Comparison of ENCODE assay signal across 24 cellular contexts in the genomic region with DNA sequence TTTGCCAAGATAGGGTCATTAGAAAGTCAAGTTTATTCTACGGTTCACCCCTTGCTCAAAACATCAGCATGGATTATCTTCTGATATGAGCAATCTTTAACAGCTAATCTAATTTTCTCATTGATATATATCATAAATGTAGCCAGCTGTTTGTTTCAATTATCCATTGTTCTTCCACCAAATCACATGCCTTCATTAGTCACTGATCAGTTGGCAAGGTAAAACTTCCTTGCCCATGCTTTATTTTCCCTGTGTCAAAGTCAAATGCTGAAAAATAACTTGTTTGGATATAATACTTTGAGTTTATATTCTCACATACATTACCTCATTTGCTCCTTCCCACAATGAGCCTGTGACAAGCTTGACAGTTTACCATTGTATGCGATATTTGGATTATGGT.
DNase-seq lines count a peak whose midpoint lies in the region; ATAC-seq, FAIRE-seq and TF ChIP-seq lines count a peak whose summit lies in the region.
"Had no signal": no experiment of that assay in that cellular context is flagged by ENCODE, and none has a peak within 500 bp of the region (broad histone marks: within the 10 kb centered on the region; RNA-seq: fewer than 3 reads in every experiment).

No MANE protein-coding gene starts in this region.

- DNase-seq in Calu3 (no peak), GM12892 (ENCODE audit: insufficient read length) (no peak), dermis blood vessel endothelial cell (peak; percentile 55), endothelial cell of umbilical vein (ENCODE audit: low read depth, low spot score) (peak; percentile 68), NCI-H1694 treated with DMSO at 0.1 percent for 48 hours (lab: John Stamatoyannopoulos, UW) (no peak), MCF 10A (ENCODE audit: unreplicated experiment) (no peak)
- DNase-seq: 8988T; ACHN; BE2C; C1 segment of cervical spinal cord; CD4-positive, alpha-beta memory T cell; CD4-positive, CD25-positive, alpha-beta regulatory T cell; CD8-positive, alpha-beta memory T cell; COR-L47; DMS79 treated with DMSO at 0.1 percent for 48 hours; GF-D8 had no signal

- H3K9me1 ChIP-seq in endothelial cell of umbilical vein (replicated peaks; ENCODE audit: control insufficient read depth, extremely low read depth, insufficient read depth, low read length) = no peaks in the 10 kb centered on the region

- H3K79me2 ChIP-seq in endothelial cell of umbilical vein (ENCODE audit: control insufficient read depth, insufficient read depth, low read length) = no peaks in the 10 kb centered on the region

- H3K36me3 Mint-ChIP-seq in Calu3 (ENCODE audit: insufficient read depth, unreplicated experiment) (no peaks in the 10 kb centered on the region), MCF 10A (ENCODE audit: insufficient read depth, unreplicated experiment) (peaks cover 16% of the 10 kb centered on the region)

- H3K4me3 Mint-ChIP-seq in Calu3 (ENCODE audit: low read depth, unreplicated experiment) = no peak overlapping the region
- H3K4me3 Mint-ChIP-seq in MCF 10A (ENCODE audit: unreplicated experiment) = no peak overlapping the region
- H3K4me3 Mint-ChIP-seq: CD14-positive monocyte; CD4-positive, alpha-beta memory T cell; CD4-positive, CD25-positive, alpha-beta regulatory T cell; CD8-positive, alpha-beta memory T cell had no signal

- H3K9me3 Mint-ChIP-seq in Calu3 (ENCODE audit: low read depth, unreplicated experiment) = peaks cover 5% of the 10 kb centered on the region
- peaks cover 20% of the 10 kb centered on the region for H3K9me3 Mint-ChIP-seq in MCF 10A (ENCODE audit: unreplicated experiment)

- intact Hi-C loops in Calu3 (cut with micrococcal nuclease; ENCODE audit: unreplicated experiment) = no loop called here
- intact Hi-C loops in endothelial cell of umbilical vein (cut with micrococcal nuclease) = no loop called here
- intact Hi-C loops in MCF 10A (cut with micrococcal nuclease) = no loop called here

- H3K4me1 Mint-ChIP-seq in Calu3 (ENCODE audit: low read depth, unreplicated experiment) (no peaks in the 10 kb centered on the region), MCF 10A (ENCODE audit: insufficient read depth, unreplicated experiment) (peaks cover 11% of the 10 kb centered on the region)
- H3K4me1 Mint-ChIP-seq: CD14-positive monocyte had no signal

- no peaks in the 10 kb centered on the region for H3K9me3 ChIP-seq in endothelial cell of umbilical vein (replicated peaks; ENCODE audit: control insufficient read depth, insufficient read depth, low read length)

- H3K36me3 ChIP-seq in endothelial cell of umbilical vein (ENCODE audit: control insufficient read depth in 2 of 2, extremely low read depth in 1 of 2, insufficient read depth in 2 of 2, low read length in 2 of 2) = no peaks in the 10 kb centered on the region
- H3K36me3 ChIP-seq: BE2C had no signal

- peaks cover 13% of the 10 kb centered on the region for H3K4me1 ChIP-seq in endothelial cell of umbilical vein (ENCODE audit: control insufficient read depth, extremely low read depth, insufficient read depth, low read length)
- H3K4me1 ChIP-seq: BLaER1 had no signal

- H3K27me3 Mint-ChIP-seq in Calu3 (ENCODE audit: unreplicated experiment) (no peaks in the 10 kb centered on the region), MCF 10A (ENCODE audit: insufficient read depth, unreplicated experiment) (no peaks in the 10 kb centered on the region)
- H3K27me3 Mint-ChIP-seq: CD4-positive, alpha-beta memory T cell; CD4-positive, CD25-positive, alpha-beta regulatory T cell; CD8-positive, alpha-beta memory T cell had no signal

- H3K4me2 ChIP-seq in endothelial cell of umbilical vein (ENCODE audit: insufficient read depth, low read length) = peak overlapping the region; percentile 31
- H3K4me2 ChIP-seq: BLaER1 had no signal

- FAIRE-seq in GM12892 (lab: Jason Lieb, UNC) (peak; percentile 38), endothelial cell of umbilical vein (lab: Jason Lieb, UNC) (no peak)
- FAIRE-seq: A204.1, D721Med, GM12891, GM19239 had no signal

- BruUV-seq in Calu3 (replicated peaks; lab: Mats Ljungman, UMichigan) (no TSS peak), endothelial cell of umbilical vein (replicated peaks; lab: Mats Ljungman, UMichigan) (no TSS peak), MCF 10A (replicated peaks; lab: Mats Ljungman, UMichigan) (no TSS peak)

- dilution Hi-C loops in endothelial cell of umbilical vein (cut with MboI; ENCODE audit: extremely low pct_ligation_motif_present, low sequenced_read_pairs) = no loop called here

- no peak overlapping the region for H3K4me3 ChIP-seq in endothelial cell of umbilical vein (replicated peaks in 1 of 3; ENCODE audit: insufficient read depth in 1 of 3, low read depth in 1 of 3, low read length in 3 of 3)
- H3K4me3 ChIP-seq: BLaER1 had no signal

- POLR2A ChIA-PET in endothelial cell of umbilical vein (lab: Charles Lee) (no interaction called here), MCF 10A (lab: Yijun Ruan, JAX) (interaction anchor here (0.8 kb wide), 1 partner anchor 516 kb away, joined by 3 read pairs; a partner anchor contains a TSS)

- CTCF ChIA-PET in Calu3 (lab: Charles Lee) = no interaction called here
- CTCF ChIA-PET in endothelial cell of umbilical vein (lab: Charles Lee) = interaction anchor here (2.2 kb wide), 1 partner anchor 41 kb away, joined by 11 read pairs; no protein-coding TSS in a partner anchor
- CTCF ChIA-PET in MCF 10A (lab: Yijun Ruan, JAX) = interaction anchor here (0.6 kb wide), 1 partner anchor 44 kb away, joined by 3 read pairs; no protein-coding TSS in a partner anchor

- no peaks in the 10 kb centered on the region for H3K27me3 ChIP-seq in endothelial cell of umbilical vein (ENCODE audit: control insufficient read depth in 2 of 2, insufficient read depth in 2 of 2, low read length in 2 of 2)
- H3K27me3 ChIP-seq: BE2C, BLaER1 had no signal

- TF ChIP-seq POLR2A in GM12892 (IDR thresholded peaks at IDR 0.05; ENCODE audit: low read depth, low read length) = no peak
- TF ChIP-seq POLR2A in endothelial cell of umbilical vein (IDR thresholded peaks at IDR 0.05; ENCODE audit: low read depth, low read length) = no peak

- no peak overlapping the region for H3K9ac ChIP-seq in endothelial cell of umbilical vein (replicated peaks; ENCODE audit: extremely low read depth, insufficient read depth, low read length)
- H3K9ac ChIP-seq: BLaER1 had no signal

- H4K20me1 ChIP-seq in endothelial cell of umbilical vein (replicated peaks; ENCODE audit: control insufficient read depth, extremely low read depth, insufficient read depth, low read length) = no peaks in the 10 kb centered on the region
- H4K20me1 ChIP-seq: BLaER1 had no signal

- ATAC-seq in HG02798 (IDR thresholded peaks at IDR 0.05; ENCODE audit: poor library complexity, unreplicated experiment) = no peak
- no peak for ATAC-seq in GM19328 (IDR thresholded peaks at IDR 0.05; ENCODE audit: unreplicated experiment)

- peak overlapping the region; percentile 74 for H3K27ac Mint-ChIP-seq in Calu3 (ENCODE audit: unreplicated experiment)
- H3K27ac Mint-ChIP-seq in MCF 10A (ENCODE audit: low read depth, unreplicated experiment) = no peak overlapping the region
- H3K27ac Mint-ChIP-seq: CD14-positive monocyte; CD4-positive, alpha-beta memory T cell; CD4-positive, CD25-positive, alpha-beta regulatory T cell; CD8-positive, alpha-beta memory T cell had no signal

- TF ChIP-seq CTCF in Calu3 (IDR thresholded peaks at IDR 0.05; ENCODE audit: unreplicated experiment) (no peak), endothelial cell of umbilical vein (IDR thresholded peaks at IDR 0.05; ENCODE audit: extremely low read depth in 1 of 2, insufficient read depth in 1 of 2, low read depth in 1 of 2, low read length in 2 of 2) (no peak), MCF 10A (IDR thresholded peaks at IDR 0.05; ENCODE audit: unreplicated experiment) (no peak)

- H3K27ac ChIP-seq in endothelial cell of umbilical vein (ENCODE audit: insufficient read depth, low read depth, low read length) = no peak overlapping the region
- H3K27ac ChIP-seq: BLaER1 had no signal

- no peak overlapping the region for H2AFZ ChIP-seq in endothelial cell of umbilical vein (ENCODE audit: low read depth, low read length)

TF ChIP-seq in endothelial cell of umbilical vein, 7 proteins besides CTCF, POLR2A, EP300 and RAD21:
- peak; percentile 24 for TF ChIP-seq GATA2 (IDR thresholded peaks at IDR 0.05; ENCODE audit: insufficient read depth, insufficient read length, low read depth, low read length)
- no peak for TF ChIP-seq MYC (IDR thresholded peaks at IDR 0.05; ENCODE audit: low read depth, low read length)

Comparison
In these comparisons a context has a peak if more than half of its experiments do, and no peak if none do; other contexts are left out.
1. DNase-seq: peak in dermis blood vessel endothelial cell (single experiment) and endothelial cell of umbilical vein (single experiment); none in Calu3 (single experiment), GM12892 (single experiment), NCI-H1694 treated with DMSO at 0.1 percent for 48 hours (single experiment) and MCF 10A (single experiment).